18 cellular contexts compared by ENCODE assay signal in genomic region chr15:99967841-99968371, GRCh38.
A peak's percentile ranks its signal among the peaks of the same experiment; 100 is the strongest.
DNase-seq lines count a peak whose midpoint lies in the region; ATAC-seq and TF ChIP-seq lines count a peak whose summit lies in the region.
"Had no signal": no experiment of that assay in that cellular context is flagged by ENCODE, and none has a peak within 500 bp of the region (broad histone marks: within the 10 kb centered on the region; RNA-seq: fewer than 3 reads in every experiment).

No MANE protein-coding gene starts in this region.

- H3K36me3 ChIP-seq in sigmoid colon = no peaks in the 10 kb centered on the region
- H3K36me3 ChIP-seq: HAP-1, left lung, uterus had no signal

- H3K27me3 Mint-ChIP-seq in chondrocyte (ENCODE audit: low read depth) = no peaks in the 10 kb centered on the region
- H3K27me3 Mint-ChIP-seq: dendritic cell treated with granulocyte-macrophage colony-stimulating factor and Interleukin-4, amounts not matched to agents 40 ng/mL and 50 ng/mL, for 4 days had no signal

- TF ChIP-seq EP300 in sigmoid colon (IDR thresholded peaks at IDR 0.05) = no peak

- TF ChIP-seq CTCF in chondrocyte (IDR thresholded peaks at IDR 0.05) (no peak), sigmoid colon (IDR thresholded peaks at IDR 0.05) (no peak)

- H3K4me1 ChIP-seq in sigmoid colon = no peaks in the 10 kb centered on the region
- H3K4me1 ChIP-seq: esophagus muscularis mucosa, HAP-1, left lung, uterus had no signal

- no peaks in the 10 kb centered on the region for H3K9me3 ChIP-seq in sigmoid colon
- H3K9me3 ChIP-seq: esophagus muscularis mucosa, HAP-1, left lung, uterus had no signal

- no peaks in the 10 kb centered on the region for H3K9me3 Mint-ChIP-seq in chondrocyte (ENCODE audit: low read depth)
- H3K9me3 Mint-ChIP-seq: dendritic cell treated with granulocyte-macrophage colony-stimulating factor and Interleukin-4, amounts not matched to agents 40 ng/mL and 50 ng/mL, for 4 days had no signal

- H3K4me1 Mint-ChIP-seq in chondrocyte (ENCODE audit: low read depth) = no peaks in the 10 kb centered on the region

- no peak overlapping the region for H3K27ac Mint-ChIP-seq in chondrocyte (ENCODE audit: unreplicated experiment)
- H3K27ac Mint-ChIP-seq: dendritic cell treated with granulocyte-macrophage colony-stimulating factor and Interleukin-4, amounts not matched to agents 40 ng/mL and 50 ng/mL, for 4 days had no signal

- no peaks in the 10 kb centered on the region for H3K36me3 Mint-ChIP-seq in chondrocyte (ENCODE audit: low read depth)

- DNase-seq in HT1080 (ENCODE audit: low read depth) = peak; percentile 75
- DNase-seq in NCI-H226 = peak; percentile 80
- peak; percentile 65 for DNase-seq in chondrocyte (ENCODE audit: low spot score)
- peak; percentile 27 for DNase-seq in sigmoid colon
- DNase-seq in kidney glomerular epithelial cell (lab: John Stamatoyannopoulos, UW) = no peak
- DNase-seq: C1 segment of cervical spinal cord; DMS79; hypothalamus; NCI-H2107; stimulated activated naive CD8-positive, alpha-beta T cell treated with anti-CD3 and anti-CD28 coated beads, Interleukin-15, Interleukin-2, amounts not matched to agents 100 U/mL and 50 U/mL, for 24 hours had no signal

- WGBS in sigmoid colon, 2 donors = 66 to 82% methylated on average over 11 of the region's 11 CpGs

- no peak for ATAC-seq in HG02870 (IDR thresholded peaks at IDR 0.05; ENCODE audit: unreplicated experiment)
- ATAC-seq in GM21515 (IDR thresholded peaks at IDR 0.05; ENCODE audit: unreplicated experiment) = no peak
- ATAC-seq: left lung; stimulated activated naive CD8-positive, alpha-beta T cell treated with anti-CD3 and anti-CD28 coated beads, Interleukin-15, Interleukin-2, amounts not matched to agents 100 U/mL and 50 U/mL, for 24 hours had no signal

- H3K4me3 Mint-ChIP-seq in chondrocyte (ENCODE audit: unreplicated experiment) = no peak overlapping the region
- H3K4me3 Mint-ChIP-seq: dendritic cell treated with granulocyte-macrophage colony-stimulating factor and Interleukin-4, amounts not matched to agents 40 ng/mL and 50 ng/mL, for 4 days had no signal

- TF ChIP-seq POLR2A in sigmoid colon (IDR thresholded peaks at IDR 0.05) = no peak

- H3K27ac ChIP-seq in sigmoid colon = no peak overlapping the region
- H3K27ac ChIP-seq: esophagus muscularis mucosa, KMS-11, left lung, uterus had no signal

- no peak overlapping the region for H3K4me3 ChIP-seq in sigmoid colon
- H3K4me3 ChIP-seq: esophagus muscularis mucosa, HAP-1, left lung, uterus had no signal

- intact Hi-C loops in sigmoid colon (cut with DNase I) = no loop called here

- no peaks in the 10 kb centered on the region for H3K27me3 ChIP-seq in sigmoid colon
- H3K27me3 ChIP-seq: esophagus muscularis mucosa, left lung, uterus had no signal
